15 cellular contexts compared by ENCODE assay signal in genomic region chr15:95292790-95293450, GRCh38.
DNase-seq lines count a peak whose midpoint lies in the region; ATAC-seq and TF ChIP-seq lines count a peak whose summit lies in the region.
"Had no signal": no experiment of that assay in that cellular context is flagged by ENCODE, and none has a peak within 500 bp of the region (broad histone marks: within the 10 kb centered on the region; RNA-seq: fewer than 3 reads in every experiment).

No MANE protein-coding gene starts in this region.

- peak; percentile 22 for ATAC-seq in Right ventricle myocardium superior (ENCODE audit: poor library complexity)
- ATAC-seq: naive thymus-derived CD8-positive, alpha-beta T cell; stimulated activated effector memory CD8-positive, alpha-beta T cell treated with anti-CD3 and anti-CD28 coated beads, Interleukin-12 subunit alpha, Interleukin-12 subunit beta, amount 100 ng/mL, for 72 hours had no signal

- H3K36me3 ChIP-seq in right atrium auricular region (no peaks in the 10 kb centered on the region), neuron (ENCODE audit: insufficient read depth, low read length) (no peaks in the 10 kb centered on the region), vagina (no peaks in the 10 kb centered on the region), brain microvascular endothelial cell (replicated peaks) (no peaks in the 10 kb centered on the region)

- H3K4me3 ChIP-seq in right atrium auricular region (peak overlapping the region in 1 of 2 donors; percentile 14), neuron (ENCODE audit: low read length) (peak overlapping the region; percentile 9), vagina (no peak overlapping the region), brain microvascular endothelial cell (ENCODE audit: low read depth, low read length) (no peak overlapping the region)
- H3K4me3 ChIP-seq: GM12878, skin epidermis had no signal

- H3K9me3 ChIP-seq in right atrium auricular region = no peaks in the 10 kb centered on the region
- no peaks in the 10 kb centered on the region for H3K9me3 ChIP-seq in neuron (ENCODE audit: low read length)
- H3K9me3 ChIP-seq in vagina = no peaks in the 10 kb centered on the region

- TF ChIP-seq POLR2A in vagina (IDR thresholded peaks at IDR 0.05) = no peak

- TF ChIP-seq CTCF in right atrium auricular region (IDR thresholded peaks at IDR 0.05) = no peak
- TF ChIP-seq CTCF in vagina (IDR thresholded peaks at IDR 0.05) = no peak
- TF ChIP-seq CTCF in brain microvascular endothelial cell (IDR thresholded peaks at IDR 0.05; ENCODE audit: low read depth, low read length, missing control alignments) = no peak

- no peaks in the 10 kb centered on the region for H3K27me3 ChIP-seq in right atrium auricular region
- no peaks in the 10 kb centered on the region for H3K27me3 ChIP-seq in neuron (ENCODE audit: insufficient read depth, low read length)
- H3K27me3 ChIP-seq in vagina = no peaks in the 10 kb centered on the region
- no peaks in the 10 kb centered on the region for H3K27me3 ChIP-seq in brain microvascular endothelial cell (replicated peaks)

- in situ Hi-C loops in brain microvascular endothelial cell (cut with HindIII; ENCODE audit: low pct_ligation_motif_present, low sequenced_read_pairs) = loop anchor here (25.0 kb wide), 2 partner anchors 744 to 1044 kb away; partner anchors contain the start of gene NR2F2

- intact Hi-C loops in Right ventricle myocardium superior (cut with DNase I) = no loop called here
- intact Hi-C loops in vagina (cut with DNase I) = no loop called here

- peaks cover 0 to 28% of the 10 kb centered on the region in 2 donors for H3K4me1 ChIP-seq in right atrium auricular region
- H3K4me1 ChIP-seq in neuron (ENCODE audit: insufficient read depth, low read length) = peaks cover 62% of the 10 kb centered on the region
- H3K4me1 ChIP-seq in vagina = peaks cover 15% of the 10 kb centered on the region

- H2AFZ ChIP-seq in neuron (ENCODE audit: low read depth, low read length) = no peak overlapping the region

- DNase-seq in Right ventricle myocardium superior (no peak), right atrium auricular region (ENCODE audit: low spot score) (no peak), globus pallidus (ENCODE audit: low spot score) (peak; percentile 33), vagina (ENCODE audit: extremely low spot score in 2 of 2) (no peak), brain microvascular endothelial cell (no peak), SK-N-DZ (ENCODE audit: low spot score) (no peak)
- DNase-seq in activated CD4-positive, alpha-beta T cell treated with anti-CD3 and anti-CD28 coated beads for 4 hours = no peak
- DNase-seq: activated CD4-positive, CD25-positive, alpha-beta regulatory T cell treated with anti-CD3 and anti-CD28 coated beads, Interleukin-2, amount 50 U/mL, for 72 hours; activated naive CD4-positive, alpha-beta T cell treated with Interleukin-2 at 50 U/mL for 16 hours; GOT3; naive thymus-derived CD8-positive, alpha-beta T cell had no signal

- H3K27ac ChIP-seq in right atrium auricular region (peak overlapping the region in 1 of 2 donors; percentile 4), vagina (peak overlapping the region; percentile 21), brain microvascular endothelial cell (no peak overlapping the region)
